1 cellular context compared by ENCODE assay signal in genomic region chr6:132830236-132830799, GRCh38.
TF ChIP-seq lines count a peak whose summit lies in the region.

No MANE protein-coding gene starts in this region.

TF ChIP-seq in K562, 482 proteins besides CTCF, POLR2A, EP300 and RAD21 (continued from another document):
- TF ChIP-seq, protein P1, sequence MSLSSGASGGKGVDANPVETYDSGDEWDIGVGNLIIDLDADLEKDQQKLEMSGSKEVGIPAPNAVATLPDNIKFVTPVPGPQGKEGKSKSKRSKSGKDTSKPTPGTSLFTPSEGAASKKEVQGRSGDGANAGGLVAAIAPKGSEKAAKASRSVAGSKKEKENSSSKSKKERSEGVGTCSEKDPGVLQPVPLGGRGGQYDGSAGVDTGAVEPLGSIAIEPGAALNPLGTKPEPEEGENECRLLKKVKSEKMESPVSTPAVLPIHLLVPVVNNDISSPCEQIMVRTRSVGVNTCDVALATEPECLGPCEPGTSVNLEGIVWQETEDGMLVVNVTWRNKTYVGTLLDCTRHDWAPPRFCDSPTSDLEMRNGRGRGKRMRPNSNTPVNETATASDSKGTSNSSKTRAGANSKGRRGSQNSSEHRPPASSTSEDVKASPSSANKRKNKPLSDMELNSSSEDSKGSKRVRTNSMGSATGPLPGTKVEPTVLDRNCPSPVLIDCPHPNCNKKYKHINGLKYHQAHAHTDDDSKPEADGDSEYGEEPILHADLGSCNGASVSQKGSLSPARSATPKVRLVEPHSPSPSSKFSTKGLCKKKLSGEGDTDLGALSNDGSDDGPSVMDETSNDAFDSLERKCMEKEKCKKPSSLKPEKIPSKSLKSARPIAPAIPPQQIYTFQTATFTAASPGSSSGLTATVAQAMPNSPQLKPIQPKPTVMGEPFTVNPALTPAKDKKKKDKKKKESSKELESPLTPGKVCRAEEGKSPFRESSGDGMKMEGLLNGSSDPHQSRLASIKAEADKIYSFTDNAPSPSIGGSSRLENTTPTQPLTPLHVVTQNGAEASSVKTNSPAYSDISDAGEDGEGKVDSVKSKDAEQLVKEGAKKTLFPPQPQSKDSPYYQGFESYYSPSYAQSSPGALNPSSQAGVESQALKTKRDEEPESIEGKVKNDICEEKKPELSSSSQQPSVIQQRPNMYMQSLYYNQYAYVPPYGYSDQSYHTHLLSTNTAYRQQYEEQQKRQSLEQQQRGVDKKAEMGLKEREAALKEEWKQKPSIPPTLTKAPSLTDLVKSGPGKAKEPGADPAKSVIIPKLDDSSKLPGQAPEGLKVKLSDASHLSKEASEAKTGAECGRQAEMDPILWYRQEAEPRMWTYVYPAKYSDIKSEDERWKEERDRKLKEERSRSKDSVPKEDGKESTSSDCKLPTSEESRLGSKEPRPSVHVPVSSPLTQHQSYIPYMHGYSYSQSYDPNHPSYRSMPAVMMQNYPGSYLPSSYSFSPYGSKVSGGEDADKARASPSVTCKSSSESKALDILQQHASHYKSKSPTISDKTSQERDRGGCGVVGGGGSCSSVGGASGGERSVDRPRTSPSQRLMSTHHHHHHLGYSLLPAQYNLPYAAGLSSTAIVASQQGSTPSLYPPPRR (CRISPR knock-in tag; IDR thresholded peaks at IDR 0.05; ENCODE audit: borderline replicate concordance) = no peak
- TF ChIP-seq THRA (IDR thresholded peaks at IDR 0.05) (no peak), SMC3 (conservative IDR thresholded peaks at IDR 0.05; ENCODE audit: insufficient read depth, low read depth, low read length) (0 out of 2 replicates have a peak, but pooled peaks have one; percentile 38), ZBTB49 (CRISPR knock-in tag; IDR thresholded peaks at IDR 0.05; ENCODE audit: borderline replicate concordance) (no peak), RBM15 (IDR thresholded peaks at IDR 0.05; ENCODE audit: insufficient read depth, low read length) (no peak), RCOR1 (IDR thresholded peaks at IDR 0.05; ENCODE audit: borderline replicate concordance in 1 of 2, low read depth in 2 of 2, low read length in 2 of 2) (peak in 1 of 2 experiments; percentile 32; a peak in 1 of 4 replicates), TGIF2 (CRISPR knock-in tag; IDR thresholded peaks at IDR 0.05) (no peak), ZNF384 (IDR thresholded peaks at IDR 0.05; ENCODE audit: low read depth, low read length) (no peak), CREB3 (tag; conservative IDR thresholded peaks at IDR 0.05; ENCODE audit: low read depth) (no peak), DEAF1 (CRISPR knock-in tag; IDR thresholded peaks at IDR 0.05) (peak; percentile 60), KDM1A (IDR thresholded peaks at IDR 0.05) (peak; percentile 53 to 59; a peak in 3 of 4 replicates), ATF1 (CRISPR knock-in tag; IDR thresholded peaks at IDR 0.05) (no peak), ATF1 (tag; IDR thresholded peaks at IDR 0.05) (no peak), SREBF2 (CRISPR knock-in tag; IDR thresholded peaks at IDR 0.05) (no peak), MCM3 (IDR thresholded peaks at IDR 0.05) (no peak), HCFC1 (IDR thresholded peaks at IDR 0.05; ENCODE audit: low read depth, low read length) (no peak), L3MBTL2 (IDR thresholded peaks at IDR 0.05) (no peak), KAT8 (IDR thresholded peaks at IDR 0.05; ENCODE audit: low read depth) (no peak), HNRNPH1 (optimal IDR thresholded peaks at IDR 0.05; ENCODE audit: low read depth, low read length) (no peak), MECOM (CRISPR knock-in tag; IDR thresholded peaks at IDR 0.05) (no peak)
- TF ChIP-seq, protein P2, sequence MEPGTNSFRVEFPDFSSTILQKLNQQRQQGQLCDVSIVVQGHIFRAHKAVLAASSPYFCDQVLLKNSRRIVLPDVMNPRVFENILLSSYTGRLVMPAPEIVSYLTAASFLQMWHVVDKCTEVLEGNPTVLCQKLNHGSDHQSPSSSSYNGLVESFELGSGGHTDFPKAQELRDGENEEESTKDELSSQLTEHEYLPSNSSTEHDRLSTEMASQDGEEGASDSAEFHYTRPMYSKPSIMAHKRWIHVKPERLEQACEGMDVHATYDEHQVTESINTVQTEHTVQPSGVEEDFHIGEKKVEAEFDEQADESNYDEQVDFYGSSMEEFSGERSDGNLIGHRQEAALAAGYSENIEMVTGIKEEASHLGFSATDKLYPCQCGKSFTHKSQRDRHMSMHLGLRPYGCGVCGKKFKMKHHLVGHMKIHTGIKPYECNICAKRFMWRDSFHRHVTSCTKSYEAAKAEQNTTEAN (CRISPR knock-in tag; IDR thresholded peaks at IDR 0.05) = no peak
